In the genomic region with DNA sequence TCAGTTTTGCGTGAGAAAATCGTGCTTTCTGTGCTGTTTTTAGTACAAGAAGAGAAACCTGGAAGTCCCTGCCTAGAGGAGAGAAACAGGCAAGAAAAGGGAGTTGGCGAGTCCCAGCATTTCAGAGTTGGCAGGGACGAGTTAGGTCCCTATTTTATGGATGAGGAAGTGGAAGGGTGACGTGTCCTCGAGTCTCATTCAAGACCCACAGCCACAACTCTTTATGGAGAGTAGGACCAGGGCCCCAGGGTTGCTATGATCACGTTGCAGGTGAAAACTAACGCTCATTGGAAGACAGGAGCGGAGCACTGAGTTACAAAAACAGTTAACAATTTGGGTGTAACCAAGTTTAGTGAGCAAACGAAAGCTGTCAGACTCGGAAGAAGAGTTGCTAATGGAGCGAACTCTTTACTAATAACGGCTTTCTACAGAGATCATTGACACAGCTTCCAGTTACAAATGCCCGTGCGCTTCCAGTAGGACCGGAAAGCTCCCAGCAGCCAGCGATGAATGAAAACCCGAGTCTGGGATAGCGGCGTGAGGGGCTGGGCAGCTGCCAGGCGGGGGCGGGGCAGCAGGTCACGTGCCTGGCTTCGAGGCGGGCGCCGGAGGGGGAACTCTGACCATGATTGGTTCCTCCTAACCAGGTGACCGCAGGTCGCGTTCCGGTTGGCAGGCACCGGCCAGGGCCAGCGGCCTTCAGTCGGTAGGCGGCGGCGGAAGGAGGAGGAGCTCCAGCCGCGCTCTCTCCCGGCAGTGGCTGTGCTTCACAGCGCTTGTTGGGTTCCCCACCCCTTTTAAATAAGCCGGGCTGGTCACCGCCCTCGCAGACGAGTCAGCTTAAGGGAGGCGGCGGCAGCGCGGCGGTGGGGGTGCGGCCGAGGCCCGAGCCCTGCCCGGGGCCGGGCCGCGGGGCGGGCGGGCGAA, we compare ENCODE assay signal across 8 cellular contexts. TPM values are rescaled to one million over a fixed set of nuclear protein-coding genes. Genes with fewer than 3 reads are reported as not detected.
DNase-seq lines count a peak whose midpoint lies in the region; ATAC-seq and TF ChIP-seq lines count a peak whose summit lies in the region.

CCNYL1 (plus strand) TSS at position 827 of the 927 bp plus-strand sequence. CDS start 257 bp downstream, outside the sequence.

- H4K20me1 ChIP-seq in MM.1S (ENCODE audit: insufficient read depth, low read length) (no peaks in the 10 kb centered on the region), neural progenitor cell (ENCODE audit: low read depth) (peaks cover 18% of the 10 kb centered on the region)

- H3K36me3 Mint-ChIP-seq in neural progenitor cell, result peaks cover 12% of the 10 kb centered on the region

- no peaks in the 10 kb centered on the region for H3K27me3 ChIP-seq in HAP-1 (ENCODE audit: low read depth)
- H3K27me3 ChIP-seq in MM.1S (replicated peaks; ENCODE audit: insufficient read depth, low read length), result no peaks in the 10 kb centered on the region
- H3K27me3 ChIP-seq in foreskin keratinocyte, result no peaks in the 10 kb centered on the region
- H3K27me3 ChIP-seq in neural progenitor cell, result no peaks in the 10 kb centered on the region

- peak within 1 kb of the TSS; percentile 79 for H3K27ac ChIP-seq in MM.1S (ENCODE audit: low read length)
- H3K27ac ChIP-seq in foreskin keratinocyte, result peak within 1 kb of the TSS; percentile 7
- H3K27ac ChIP-seq in neural progenitor cell, result peak within 1 kb of the TSS; percentile 94

- H3K27me3 Mint-ChIP-seq in neural progenitor cell (ENCODE audit: insufficient read depth, low read depth), result peaks cover 3% of the 10 kb centered on the region

- H3K4me1 ChIP-seq in ES-I3 (ENCODE audit: insufficient read depth, low read length) (0 out of 2 replicates have a peak, but pooled peaks cover 2% of the 10 kb centered on the region), HAP-1 (peaks cover 7% of the 10 kb centered on the region), MM.1S (ENCODE audit: low read length) (peaks cover 10% of the 10 kb centered on the region), foreskin keratinocyte (peaks cover 22% of the 10 kb centered on the region), neural progenitor cell (peaks cover 19% of the 10 kb centered on the region)

- peak within 1 kb of the TSS; percentile 98 for H2AFZ ChIP-seq in MM.1S (ENCODE audit: low read length)
- peak within 1 kb of the TSS; percentile 79 for H2AFZ ChIP-seq in neural progenitor cell (replicated peaks)

- H3F3A ChIP-seq in MM.1S (ENCODE audit: insufficient read depth, low read length), result peaks cover 15% of the 10 kb centered on the region
- H3F3A ChIP-seq in neural progenitor cell (ENCODE audit: low read depth), result peaks cover 30% of the 10 kb centered on the region

- DNase-seq in HAP-1 (ENCODE audit: low spot score in 2 of 2) (peak; percentile 98), MM.1S (peak; percentile 99), SIG-M5 (lab: John Stamatoyannopoulos, UW) (peak; percentile 95), foreskin keratinocyte (peak; percentile 96 to 98), neural progenitor cell (ENCODE audit: low spot score) (peak; percentile 100), stromal cell of bone marrow (ENCODE audit: low read depth) (peak; percentile 98)
- DNase-seq in activated naive CD4-positive, alpha-beta T cell (lab: John Stamatoyannopoulos, UW), result peak; percentile 91 to 97 (median 95)

- H3K4me1 Mint-ChIP-seq in neural progenitor cell, result peaks cover 19% of the 10 kb centered on the region

- TF ChIP-seq CTCF in MM.1S (IDR thresholded peaks at IDR 0.05; ENCODE audit: low read length), result no peak
- peak; percentile 25 for TF ChIP-seq CTCF in foreskin keratinocyte (conservative IDR thresholded peaks at IDR 0.05)
- no peak for TF ChIP-seq CTCF in neural progenitor cell (IDR thresholded peaks at IDR 0.05)

- peak within 1 kb of the TSS; percentile 87 for H3K4me3 ChIP-seq in HAP-1
- peak within 1 kb of the TSS; percentile 71 for H3K4me3 ChIP-seq in MM.1S (ENCODE audit: low read length)
- H3K4me3 ChIP-seq in neural progenitor cell, result peak within 1 kb of the TSS; percentile 97

- H3K79me2 ChIP-seq in MM.1S (ENCODE audit: low read length) (peaks cover 18% of the 10 kb centered on the region), neural progenitor cell (ENCODE audit: low read depth) (peaks cover 40% of the 10 kb centered on the region)

- H3K9ac ChIP-seq in ES-I3 (ENCODE audit: low read depth, low read length), result peak within 1 kb of the TSS; percentile 61
- H3K9ac ChIP-seq in MM.1S (ENCODE audit: low read length), result peak within 1 kb of the TSS; percentile 80; the same call in 1 of the 2 replicates
- peak within 1 kb of the TSS; percentile 64 for H3K9ac ChIP-seq in neural progenitor cell

- in situ Hi-C loops in HAP-1 (cut with MboI; ENCODE audit: low sequenced_read_pairs), result no loop called here

- H3K4me3 Mint-ChIP-seq in neural progenitor cell, result peak within 1 kb of the TSS; percentile 99

- H3K27ac Mint-ChIP-seq in neural progenitor cell, result peak within 1 kb of the TSS; percentile 88

- peak; percentile 95 for ATAC-seq in foreskin keratinocyte

- H3K9me3 Mint-ChIP-seq in neural progenitor cell, result peaks cover 2% of the 10 kb centered on the region

- H3K36me3 ChIP-seq in ES-I3 (ENCODE audit: insufficient read depth, low read length), result no peaks in the 10 kb centered on the region
- no peaks in the 10 kb centered on the region for H3K36me3 ChIP-seq in HAP-1 (replicated peaks)
- no peaks in the 10 kb centered on the region for H3K36me3 ChIP-seq in MM.1S (replicated peaks; ENCODE audit: insufficient read depth, low read length)
- H3K36me3 ChIP-seq in neural progenitor cell, result peaks cover 4% of the 10 kb centered on the region

- H3K4me2 ChIP-seq in MM.1S (ENCODE audit: low read depth, low read length) (peak within 1 kb of the TSS; percentile 95), neural progenitor cell (peak within 1 kb of the TSS; percentile 86)

- no peaks in the 10 kb centered on the region for H3K9me2 ChIP-seq in MM.1S (replicated peaks; ENCODE audit: insufficient read depth, low read length)

- H3K9me3 ChIP-seq in ES-I3 (ENCODE audit: control insufficient read depth, insufficient read depth, low read length) (no peaks in the 10 kb centered on the region), HAP-1 (no peaks in the 10 kb centered on the region), MM.1S (replicated peaks; ENCODE audit: insufficient read depth, low read length) (no peaks in the 10 kb centered on the region), neural progenitor cell (ENCODE audit: low read depth) (no peaks in the 10 kb centered on the region)

RNA-seq across cellular contexts. Expression of gene CCNYL1, which starts in this region (rescaled TPM):
- total RNA-seq in foreskin keratinocyte (20.8 and 22.5 TPM in 2 replicates), neural progenitor cell (ENCODE audit: low replicate concordance) (15.0 and 22.0 TPM in 2 replicates)
- polyA plus RNA-seq in foreskin keratinocyte, result 11.4 and 12.9 TPM in 2 replicates

Comparison
In these comparisons a context has a peak if more than half of its experiments do, and no peak if none do; other contexts are left out.
1. Peak in every context shown above with its lines: DNase-seq, ATAC-seq, H3K4me3 ChIP-seq and H3K27ac ChIP-seq.
2. H3K27ac ChIP-seq: peak in every context shown above with its lines; median percentile 94 in neural progenitor cell; 79 in MM.1S; 7 in foreskin keratinocyte.